Comparison of ENCODE assay signal across 8 cellular contexts in genomic region chr2:29130295-29130694, GRCh38. TPM values are rescaled to one million over a fixed set of nuclear protein-coding genes. Genes with fewer than 3 reads are reported as not detected.
DNase-seq lines count a peak whose midpoint lies in the region; ATAC-seq and TF ChIP-seq lines count a peak whose summit lies in the region.

No MANE protein-coding gene starts in this region.

- peak; percentile 47 for DNase-seq in activated CD4-positive, alpha-beta T cell treated with anti-CD3 and anti-CD28 coated beads for 48 hours
- DNase-seq in activated CD4-positive, alpha-beta T cell treated with anti-CD3 and anti-CD28 coated beads, Interleukin-2, amount 50 U/mL, for 4 hours = no peak
- DNase-seq in fibroblast of villous mesenchyme (ENCODE audit: low read depth) = peak; percentile 82
- DNase-seq in stimulated activated CD4-positive, alpha-beta T cell treated with anti-CD3 and anti-CD28 coated beads, Interleukin-2, amount 100 ng/mL, for 24 hours = peak; percentile 23 to 45

- ATAC-seq in HG03025 (IDR thresholded peaks at IDR 0.05; ENCODE audit: low FRiP score, unreplicated experiment) (peak; percentile 66), HG03045 (IDR thresholded peaks at IDR 0.05; ENCODE audit: unreplicated experiment) (no peak), GM19452 (IDR thresholded peaks at IDR 0.05; ENCODE audit: unreplicated experiment) (no peak)

- peak overlapping the region; percentile 35 for H3K4me3 ChIP-seq in WI38 (ENCODE audit: low read depth, low read length)
- no peak overlapping the region for H3K4me3 ChIP-seq in fibroblast of villous mesenchyme (ENCODE audit: low read depth, low read length)

- TF ChIP-seq CTCF in WI38 (IDR thresholded peaks at IDR 0.05; ENCODE audit: low read depth, low read length) (no peak), fibroblast of villous mesenchyme (IDR thresholded peaks at IDR 0.05; ENCODE audit: insufficient read depth, low read depth, low read length) (no peak)

RNA-seq across cellular contexts. Expression of gene CLIP4, which starts 15.1 kb away (rescaled TPM):
- 61.5 and 107 TPM in 2 replicates for total RNA-seq in fibroblast of villous mesenchyme

RNA-seq across cellular contexts. Expression of gene PCARE, which starts 56.0 kb away (rescaled TPM):
- not detected in 2 replicates for total RNA-seq in fibroblast of villous mesenchyme

Comparison
In these comparisons a context has a peak if more than half of its experiments do, and no peak if none do; other contexts are left out.
1. DNase-seq: peak in activated CD4-positive, alpha-beta T cell treated with anti-CD3 and anti-CD28 coated beads for 48 hours (single experiment), fibroblast of villous mesenchyme (single experiment) and stimulated activated CD4-positive, alpha-beta T cell treated with anti-CD3 and anti-CD28 coated beads, Interleukin-2, amount 100 ng/mL, for 24 hours (2 of 2); none in activated CD4-positive, alpha-beta T cell treated with anti-CD3 and anti-CD28 coated beads, Interleukin-2, amount 50 U/mL, for 4 hours (0 of 2).